In genomic region chr14:63642656-63643382, GRCh38 we compare ENCODE assay signal across 8 cellular contexts. TPM values are rescaled to one million over a fixed set of nuclear protein-coding genes. Genes with fewer than 3 reads are reported as not detected.
A peak's percentile ranks its signal among the peaks of the same experiment; 100 is the strongest.
DNase-seq lines count a peak whose midpoint lies in the region; ATAC-seq and TF ChIP-seq lines count a peak whose summit lies in the region.

No MANE protein-coding gene starts in this region.

- H3K27ac Mint-ChIP-seq in activated CD8-positive, alpha-beta T cell treated with anti-CD3 and anti-CD28 coated beads for 36 hours: peak overlapping the region; percentile 100

- peak overlapping the region; percentile 83; the same call in 1 of the 2 replicates for H3K9ac ChIP-seq in SK-N-SH
- no peak overlapping the region for H3K9ac ChIP-seq in iPS-15b (ENCODE audit: low read depth, low read length)

- CTCF ChIA-PET in SK-N-SH (lab: Yijun Ruan, JAX): interaction anchor here (0.8 to 5.8 kb wide), 7 partner anchors 9 to 661 kb away, joined by 3 to 17 read pairs (median 4); no protein-coding TSS in a partner anchor
- CTCF ChIA-PET in activated CD8-positive, alpha-beta T cell treated with anti-CD3 and anti-CD28 coated beads for 36 hours (lab: Charles Lee): interaction anchor here (1.3 to 3.2 kb wide), 5 partner anchors 8 to 651 kb away, joined by 3 to 23 read pairs (median 5); partner anchors contain the start of gene ESR2

- ATAC-seq in SK-N-SH treated with all-trans-retinoic acid at 6 μM for 48 hours (no peak), left colon (no peak)
- ATAC-seq in activated CD8-positive, alpha-beta T cell treated with anti-CD3 and anti-CD28 coated beads for 36 hours: no peak

- H3K4me3 ChIP-seq in SK-N-SH (ENCODE audit: low read depth in 2 of 2, low read length in 1 of 2) (peak overlapping the region; percentile 70 to 72), iPS-15b (ENCODE audit: low read depth, low read length) (peak overlapping the region; percentile 94), suprapubic skin (peak overlapping the region; percentile 75)

- H3F3A ChIP-seq in SK-N-SH (replicated peaks; ENCODE audit: insufficient read depth): peaks cover 15% of the 10 kb centered on the region

- H3K9me3 Mint-ChIP-seq in activated CD8-positive, alpha-beta T cell treated with anti-CD3 and anti-CD28 coated beads for 36 hours: no peaks in the 10 kb centered on the region

- TF ChIP-seq CTCF in SK-N-SH (IDR thresholded peaks at IDR 0.05): no peak
- TF ChIP-seq CTCF in activated CD8-positive, alpha-beta T cell treated with anti-CD3 and anti-CD28 coated beads for 36 hours (IDR thresholded peaks at IDR 0.05): no peak
- TF ChIP-seq CTCF in suprapubic skin (IDR thresholded peaks at IDR 0.05): no peak

- peak overlapping the region; percentile 98 for H3K4me3 Mint-ChIP-seq in activated CD8-positive, alpha-beta T cell treated with anti-CD3 and anti-CD28 coated beads for 36 hours

- no peaks in the 10 kb centered on the region for H3K27me3 Mint-ChIP-seq in activated CD8-positive, alpha-beta T cell treated with anti-CD3 and anti-CD28 coated beads for 36 hours

- TF ChIP-seq EP300 in SK-N-SH (IDR thresholded peaks at IDR 0.05; ENCODE audit: borderline replicate concordance in 1 of 2, low read depth in 1 of 2, low read length in 1 of 2) (no peak), suprapubic skin (IDR thresholded peaks at IDR 0.05) (no peak)

- H3K4me1 Mint-ChIP-seq in activated CD8-positive, alpha-beta T cell treated with anti-CD3 and anti-CD28 coated beads for 36 hours (ENCODE audit: low read depth): peaks cover 30% of the 10 kb centered on the region

- peaks cover 0 to 7% of the 10 kb centered on the region in 2 experiments for H3K36me3 ChIP-seq in SK-N-SH (replicated peaks in 1 of 2; ENCODE audit: control insufficient read depth in 1 of 2, insufficient read depth in 2 of 2, low read length in 1 of 2)
- H3K36me3 ChIP-seq in iPS-15b (ENCODE audit: control insufficient read depth, insufficient read depth, low read length): no peaks in the 10 kb centered on the region
- H3K36me3 ChIP-seq in suprapubic skin: no peaks in the 10 kb centered on the region

- H3K27ac ChIP-seq in SK-N-SH (ENCODE audit: low read depth in 2 of 2, low read length in 1 of 2): peak overlapping the region; percentile 93 to 94; a peak in 3 of 4 replicates
- peak overlapping the region; percentile 94 for H3K27ac ChIP-seq in suprapubic skin

- intact Hi-C loops in activated CD8-positive, alpha-beta T cell treated with anti-CD3 and anti-CD28 coated beads for 36 hours (cut with micrococcal nuclease): loop anchor here (5.0 to 10.0 kb wide), 2 partner anchors 84 to 112 kb away; partner anchors contain the start of gene SGPP1
- intact Hi-C loops in left colon (cut with DNase I, micrococcal nuclease): no loop called here

- 42% methylated on average over 8 of the region's 8 CpGs for WGBS in SK-N-SH (ENCODE audit: low lambda C conversion rate)
- 69% methylated on average over 8 of the region's 8 CpGs for WGBS in suprapubic skin

- POLR2A ChIA-PET in SK-N-SH (lab: Yijun Ruan, JAX): interaction anchor here (1.7 kb wide), 1 partner anchor 99 kb away, joined by 11 read pairs; the partner anchor contains the start of gene PPP2R5E
- POLR2A ChIA-PET in activated CD8-positive, alpha-beta T cell treated with anti-CD3 and anti-CD28 coated beads for 36 hours (lab: Charles Lee): interaction anchor here (3.6 kb wide), 1 partner anchor 8 kb away, joined by 29 read pairs; no protein-coding TSS in a partner anchor

- H3K36me3 Mint-ChIP-seq in activated CD8-positive, alpha-beta T cell treated with anti-CD3 and anti-CD28 coated beads for 36 hours (ENCODE audit: low read depth): peaks cover 20% of the 10 kb centered on the region

- no peak for DNase-seq in SK-N-SH
- DNase-seq in activated CD8-positive, alpha-beta T cell treated with anti-CD3 and anti-CD28 coated beads for 36 hours: no peak
- DNase-seq in suprapubic skin (ENCODE audit: low spot score in 2 of 2): no peak
- no peak for DNase-seq in stimulated activated CD4-positive, alpha-beta T cell treated with anti-CD3 and anti-CD28 coated beads, Interleukin-1b, Interleukin-23, amount 100 ng/mL, for 48 hours
- no peak for DNase-seq in left colon
- DNase-seq in DMS153 (lab: John Stamatoyannopoulos, UW): no peak

- H3K79me2 ChIP-seq in SK-N-SH (ENCODE audit: insufficient read depth): peaks cover 40% of the 10 kb centered on the region; the same call in 1 of the 2 replicates

- H4K20me1 ChIP-seq in SK-N-SH (ENCODE audit: insufficient read depth): no peaks in the 10 kb centered on the region

- H2AFZ ChIP-seq in SK-N-SH (ENCODE audit: low read depth): peak overlapping the region; percentile 85

- H3K4me2 ChIP-seq in SK-N-SH: peak overlapping the region; percentile 79

- no peak for TF ChIP-seq RAD21 in SK-N-SH (IDR thresholded peaks at IDR 0.05; ENCODE audit: low read length)

- H3K4me1 ChIP-seq in SK-N-SH (ENCODE audit: control insufficient read depth in 1 of 2, insufficient read depth in 2 of 2, low read depth in 1 of 2, low read length in 1 of 2): no peaks in the 10 kb centered on the region; a peak in 2 of 4 replicates
- H3K4me1 ChIP-seq in iPS-15b (ENCODE audit: control insufficient read depth, insufficient read depth, low read length): no peaks in the 10 kb centered on the region
- H3K4me1 ChIP-seq in suprapubic skin: peaks cover 19% of the 10 kb centered on the region

- H3K9me3 ChIP-seq in SK-N-SH (no peaks in the 10 kb centered on the region), iPS-15b (ENCODE audit: control insufficient read depth, insufficient read depth, low read length) (no peaks in the 10 kb centered on the region), suprapubic skin (no peaks in the 10 kb centered on the region)

- TF ChIP-seq POLR2A in suprapubic skin (IDR thresholded peaks at IDR 0.05): no peak

- no peaks in the 10 kb centered on the region for H3K9me2 ChIP-seq in SK-N-SH

- no peaks in the 10 kb centered on the region for H3K27me3 ChIP-seq in SK-N-SH (ENCODE audit: insufficient read depth)
- H3K27me3 ChIP-seq in iPS-15b (ENCODE audit: control insufficient read depth, insufficient read depth, low read length): no peaks in the 10 kb centered on the region
- no peaks in the 10 kb centered on the region for H3K27me3 ChIP-seq in suprapubic skin

TF ChIP-seq in SK-N-SH, 30 proteins besides CTCF, POLR2A, EP300 and RAD21 (continues in another document):
- no peak for TF ChIP-seq REST (IDR thresholded peaks at IDR 0.05; ENCODE audit: low read depth, low read length)

TF ChIP-seq in SK-N-SH treated with all-trans-retinoic acid at 6 μM for 48 hours, 23 proteins besides CTCF, POLR2A, EP300 and RAD21 (continues in another document):
- TF ChIP-seq SNAI2 (CRISPR knock-in tag; IDR thresholded peaks at IDR 0.05) (no peak), CSDC2 (CRISPR knock-in tag; IDR thresholded peaks at IDR 0.05) (no peak), POU6F1 (CRISPR knock-in tag; IDR thresholded peaks at IDR 0.05; ENCODE audit: borderline replicate concordance, low read depth) (no peak), PPARA (CRISPR knock-in tag; IDR thresholded peaks at IDR 0.05; ENCODE audit: borderline replicate concordance) (no peak), CSRNP3 (CRISPR knock-in tag; IDR thresholded peaks at IDR 0.05) (no peak), OSR1 (CRISPR knock-in tag; IDR thresholded peaks at IDR 0.05) (no peak), ZFP3 (CRISPR knock-in tag; IDR thresholded peaks at IDR 0.05) (no peak), ZC3H10 (CRISPR knock-in tag; IDR thresholded peaks at IDR 0.05) (no peak), BACH2 (CRISPR knock-in tag; IDR thresholded peaks at IDR 0.05; ENCODE audit: borderline replicate concordance) (no peak)

RNA-seq across cellular contexts. Expression of gene WDR89, which starts 1.1 kb away (rescaled TPM):
- polyA plus RNA-seq in SK-N-SH (2012; rRNA removed): 2.6 and 3.1 TPM in 2 replicates
- 4.9 and 6.2 TPM in 2 replicates for polyA plus RNA-seq in SK-N-SH (2012; cell fraction: cytosol; rRNA removed)
- 0.99 and 2.6 TPM in 2 replicates for polyA plus RNA-seq in SK-N-SH (2012; cell fraction: nucleus; rRNA removed)
- total RNA-seq in activated CD8-positive, alpha-beta T cell treated with anti-CD3 and anti-CD28 coated beads for 36 hours: 10 to 100 TPM; 30.9 to 33.4 TPM
- total RNA-seq in suprapubic skin (1 to 10 TPM; 4.7 to 6.5 (median 6.0) TPM), left colon (10 to 100 TPM; 10.8 to 12.1 TPM)
